Comparison of ENCODE assay signal across 1 cellular context in the genomic region with DNA sequence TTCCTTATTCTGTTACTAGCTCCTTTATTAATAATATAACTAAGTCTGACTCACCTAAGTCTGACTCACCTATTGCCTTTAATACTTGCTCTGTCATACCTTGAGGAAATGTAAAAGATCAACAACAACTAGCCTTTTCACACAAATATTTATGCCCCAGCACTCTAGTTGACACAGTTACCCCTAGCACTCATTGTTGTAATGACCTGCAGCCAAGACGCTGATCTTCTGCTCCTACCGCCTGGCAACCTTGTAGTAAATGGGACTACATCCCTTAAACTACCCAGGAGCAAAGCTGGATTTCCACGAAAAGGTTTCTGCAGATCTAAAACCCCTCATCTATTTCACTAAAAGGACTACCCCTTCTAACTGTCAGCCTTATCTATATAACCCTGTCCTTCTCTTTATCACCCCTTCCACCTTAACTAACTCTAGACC.
TF ChIP-seq lines count a peak whose summit lies in the region.

No MANE protein-coding gene starts in this region.

TF ChIP-seq in K562, 482 proteins besides CTCF, POLR2A, EP300 and RAD21 (continued from another document):
- TF ChIP-seq, protein P1, sequence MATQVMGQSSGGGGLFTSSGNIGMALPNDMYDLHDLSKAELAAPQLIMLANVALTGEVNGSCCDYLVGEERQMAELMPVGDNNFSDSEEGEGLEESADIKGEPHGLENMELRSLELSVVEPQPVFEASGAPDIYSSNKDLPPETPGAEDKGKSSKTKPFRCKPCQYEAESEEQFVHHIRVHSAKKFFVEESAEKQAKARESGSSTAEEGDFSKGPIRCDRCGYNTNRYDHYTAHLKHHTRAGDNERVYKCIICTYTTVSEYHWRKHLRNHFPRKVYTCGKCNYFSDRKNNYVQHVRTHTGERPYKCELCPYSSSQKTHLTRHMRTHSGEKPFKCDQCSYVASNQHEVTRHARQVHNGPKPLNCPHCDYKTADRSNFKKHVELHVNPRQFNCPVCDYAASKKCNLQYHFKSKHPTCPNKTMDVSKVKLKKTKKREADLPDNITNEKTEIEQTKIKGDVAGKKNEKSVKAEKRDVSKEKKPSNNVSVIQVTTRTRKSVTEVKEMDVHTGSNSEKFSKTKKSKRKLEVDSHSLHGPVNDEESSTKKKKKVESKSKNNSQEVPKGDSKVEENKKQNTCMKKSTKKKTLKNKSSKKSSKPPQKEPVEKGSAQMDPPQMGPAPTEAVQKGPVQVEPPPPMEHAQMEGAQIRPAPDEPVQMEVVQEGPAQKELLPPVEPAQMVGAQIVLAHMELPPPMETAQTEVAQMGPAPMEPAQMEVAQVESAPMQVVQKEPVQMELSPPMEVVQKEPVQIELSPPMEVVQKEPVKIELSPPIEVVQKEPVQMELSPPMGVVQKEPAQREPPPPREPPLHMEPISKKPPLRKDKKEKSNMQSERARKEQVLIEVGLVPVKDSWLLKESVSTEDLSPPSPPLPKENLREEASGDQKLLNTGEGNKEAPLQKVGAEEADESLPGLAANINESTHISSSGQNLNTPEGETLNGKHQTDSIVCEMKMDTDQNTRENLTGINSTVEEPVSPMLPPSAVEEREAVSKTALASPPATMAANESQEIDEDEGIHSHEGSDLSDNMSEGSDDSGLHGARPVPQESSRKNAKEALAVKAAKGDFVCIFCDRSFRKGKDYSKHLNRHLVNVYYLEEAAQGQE (CRISPR knock-in tag; IDR thresholded peaks at IDR 0.05; ENCODE audit: low read depth), result no peak
- TF ChIP-seq, protein P2, sequence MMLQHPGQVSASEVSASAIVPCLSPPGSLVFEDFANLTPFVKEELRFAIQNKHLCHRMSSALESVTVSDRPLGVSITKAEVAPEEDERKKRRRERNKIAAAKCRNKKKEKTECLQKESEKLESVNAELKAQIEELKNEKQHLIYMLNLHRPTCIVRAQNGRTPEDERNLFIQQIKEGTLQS (IDR thresholded peaks at IDR 0.05), result peak; percentile 74
- TF ChIP-seq, protein P2 (CRISPR knock-in tag; conservative IDR thresholded peaks at IDR 0.05), result no peak
- TF ChIP-seq NFE2 (IDR thresholded peaks at IDR 0.05; ENCODE audit: low read depth) (peak; percentile 38), CC2D1A (IDR thresholded peaks at IDR 0.05) (peak; percentile 48; the same call in 1 of the 2 replicates), ZFP30 (CRISPR knock-in tag; IDR thresholded peaks at IDR 0.05; ENCODE audit: borderline replicate concordance) (no peak), CBFA2T3 (IDR thresholded peaks at IDR 0.05) (peak; percentile 75), HNRNPLL (IDR thresholded peaks at IDR 0.05; ENCODE audit: low read depth, low read length, poor library complexity, severe bottlenecking) (no peak), RFX1 (IDR thresholded peaks at IDR 0.05) (0 out of 2 replicates have a peak, but pooled peaks have one; percentile 12), ZNF224 (CRISPR knock-in tag; IDR thresholded peaks at IDR 0.05) (no peak), SMARCE1 (IDR thresholded peaks at IDR 0.05) (peak; percentile 33), MEIS2 (IDR thresholded peaks at IDR 0.05; ENCODE audit: partially characterized antibody) (peak; percentile 32), ARNT (IDR thresholded peaks at IDR 0.05) (no peak), DACH1 (IDR thresholded peaks at IDR 0.05; ENCODE audit: partially characterized antibody) (peak; percentile 24), ETV5 (CRISPR knock-in tag; IDR thresholded peaks at IDR 0.05; ENCODE audit: low read depth) (no peak), TAF9B (IDR thresholded peaks at IDR 0.05; ENCODE audit: partially characterized antibody) (peak; percentile 22), DPF2 (IDR thresholded peaks at IDR 0.05) (peak; percentile 70), TCF3 (CRISPR knock-in tag; IDR thresholded peaks at IDR 0.05) (0 out of 2 replicates have a peak, but pooled peaks have one; percentile 26), CBFA2T2 (conservative IDR thresholded peaks at IDR 0.05) (peak; percentile 64), FOXK2 (conservative IDR thresholded peaks at IDR 0.05 in 1 of 2, IDR thresholded peaks at IDR 0.05 in 1 of 2; ENCODE audit: low read depth in 2 of 2) (0 out of 4 replicates have a peak, but pooled peaks of 1 of the 2 experiments have one; percentile 35), FOXM1 (IDR thresholded peaks at IDR 0.05; ENCODE audit: low read depth) (0 out of 2 replicates have a peak, but pooled peaks have one; percentile 27), FOXM1 (CRISPR knock-in tag; IDR thresholded peaks at IDR 0.05; ENCODE audit: low read depth) (no peak), TAL1 (IDR thresholded peaks at IDR 0.05) (peak; percentile 60; the same call in 1 of the 2 replicates), STAT5A (IDR thresholded peaks at IDR 0.05; ENCODE audit: borderline replicate concordance, low read length) (peak; percentile 69), ZEB2 (IDR thresholded peaks at IDR 0.05) (0 out of 2 replicates have a peak, but pooled peaks have one; percentile 37), BRF1 (IDR thresholded peaks at IDR 0.05; ENCODE audit: borderline replicate concordance, extremely low read depth, insufficient read length) (no peak), NCOR1 (IDR thresholded peaks at IDR 0.05) (peak; percentile 57), NRF1 (conservative IDR thresholded peaks at IDR 0.05 in 1 of 2, IDR thresholded peaks at IDR 0.05 in 1 of 2) (no peak), NFATC3 (IDR thresholded peaks at IDR 0.05) (no peak), TRIM24 (IDR thresholded peaks at IDR 0.05) (peak in 1 of 2 experiments; percentile 41; a peak in 1 of 4 replicates), FOSL1 (tag; conservative IDR thresholded peaks at IDR 0.05) (peak; percentile 85), ILK (tag; IDR thresholded peaks at IDR 0.05; ENCODE audit: borderline replicate concordance, low read depth) (no peak), SIN3A (IDR thresholded peaks at IDR 0.05; ENCODE audit: borderline replicate concordance in 2 of 2, control insufficient read depth in 1 of 2, low read depth in 2 of 2, low read length in 2 of 2) (no peak), SMARCA4 (IDR thresholded peaks at IDR 0.05) (peak; percentile 45; the same call in 1 of the 2 replicates), JUND (IDR thresholded peaks at IDR 0.05; ENCODE audit: borderline replicate concordance, low read depth, low read length) (peak; percentile 29; the same call in 1 of the 2 replicates), JUND (tag; IDR thresholded peaks at IDR 0.05; ENCODE audit: borderline replicate concordance, low read depth, low read length) (peak; percentile 49; the same call in 1 of the 3 replicates), FOXA1 (IDR thresholded peaks at IDR 0.05; ENCODE audit: borderline replicate concordance) (no peak), CTBP1 (IDR thresholded peaks at IDR 0.05; ENCODE audit: borderline replicate concordance) (no peak), ZNF75A (CRISPR knock-in tag; IDR thresholded peaks at IDR 0.05) (no peak), YBX1 (IDR thresholded peaks at IDR 0.05) (no peak), ARID1B (IDR thresholded peaks at IDR 0.05) (peak; percentile 83)
- TF ChIP-seq, protein P3, sequence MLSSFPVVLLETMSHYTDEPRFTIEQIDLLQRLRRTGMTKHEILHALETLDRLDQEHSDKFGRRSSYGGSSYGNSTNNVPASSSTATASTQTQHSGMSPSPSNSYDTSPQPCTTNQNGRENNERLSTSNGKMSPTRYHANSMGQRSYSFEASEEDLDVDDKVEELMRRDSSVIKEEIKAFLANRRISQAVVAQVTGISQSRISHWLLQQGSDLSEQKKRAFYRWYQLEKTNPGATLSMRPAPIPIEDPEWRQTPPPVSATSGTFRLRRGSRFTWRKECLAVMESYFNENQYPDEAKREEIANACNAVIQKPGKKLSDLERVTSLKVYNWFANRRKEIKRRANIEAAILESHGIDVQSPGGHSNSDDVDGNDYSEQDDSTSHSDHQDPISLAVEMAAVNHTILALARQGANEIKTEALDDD (IDR thresholded peaks at IDR 0.05), result peak; percentile 93
- TF ChIP-seq, protein P4, sequence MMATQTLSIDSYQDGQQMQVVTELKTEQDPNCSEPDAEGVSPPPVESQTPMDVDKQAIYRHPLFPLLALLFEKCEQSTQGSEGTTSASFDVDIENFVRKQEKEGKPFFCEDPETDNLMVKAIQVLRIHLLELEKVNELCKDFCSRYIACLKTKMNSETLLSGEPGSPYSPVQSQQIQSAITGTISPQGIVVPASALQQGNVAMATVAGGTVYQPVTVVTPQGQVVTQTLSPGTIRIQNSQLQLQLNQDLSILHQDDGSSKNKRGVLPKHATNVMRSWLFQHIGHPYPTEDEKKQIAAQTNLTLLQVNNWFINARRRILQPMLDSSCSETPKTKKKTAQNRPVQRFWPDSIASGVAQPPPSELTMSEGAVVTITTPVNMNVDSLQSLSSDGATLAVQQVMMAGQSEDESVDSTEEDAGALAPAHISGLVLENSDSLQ (IDR thresholded peaks at IDR 0.05), result peak; percentile 17; the same call in 1 of the 2 replicates
- TF ChIP-seq, protein P5, sequence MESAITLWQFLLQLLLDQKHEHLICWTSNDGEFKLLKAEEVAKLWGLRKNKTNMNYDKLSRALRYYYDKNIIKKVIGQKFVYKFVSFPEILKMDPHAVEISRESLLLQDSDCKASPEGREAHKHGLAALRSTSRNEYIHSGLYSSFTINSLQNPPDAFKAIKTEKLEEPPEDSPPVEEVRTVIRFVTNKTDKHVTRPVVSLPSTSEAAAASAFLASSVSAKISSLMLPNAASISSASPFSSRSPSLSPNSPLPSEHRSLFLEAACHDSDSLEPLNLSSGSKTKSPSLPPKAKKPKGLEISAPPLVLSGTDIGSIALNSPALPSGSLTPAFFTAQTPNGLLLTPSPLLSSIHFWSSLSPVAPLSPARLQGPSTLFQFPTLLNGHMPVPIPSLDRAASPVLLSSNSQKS (CRISPR knock-in tag; IDR thresholded peaks at IDR 0.05), result no peak
